28 cellular contexts compared by ENCODE assay signal in the genomic region with DNA sequence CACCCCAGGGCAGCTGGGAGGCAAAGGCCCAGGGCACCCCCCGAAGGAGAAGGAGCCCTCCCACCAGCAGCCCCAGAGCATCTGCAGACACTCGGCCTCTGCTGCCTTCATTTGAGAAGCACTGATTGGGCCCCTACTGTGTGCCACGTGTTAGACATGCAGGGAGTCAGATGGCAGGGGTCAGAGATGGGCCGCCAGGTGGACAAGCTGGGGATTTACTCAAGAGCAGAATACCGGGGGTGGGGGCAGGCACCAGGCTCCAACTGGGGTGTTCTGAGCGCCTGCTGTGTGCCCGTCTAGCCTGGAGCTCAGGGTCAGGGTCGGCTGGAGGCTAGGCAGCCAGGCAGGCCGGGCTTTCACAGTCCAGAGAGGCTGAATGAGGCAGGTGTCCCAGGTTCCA. TPM values are rescaled to one million over a fixed set of nuclear protein-coding genes. Genes with fewer than 3 reads are reported as not detected.
"Had no signal": no experiment of that assay in that cellular context is flagged by ENCODE, and none has a peak within 500 bp of the region (broad histone marks: within the 10 kb centered on the region; RNA-seq: fewer than 3 reads in every experiment).

No MANE protein-coding gene starts in this region.

- FAIRE-seq: bronchial epithelial cell, TTC549 had no signal

- ATAC-seq: activated CD8-positive, alpha-beta T cell treated with anti-CD3 and anti-CD28 coated beads for 36 hours; activated naive CD4-positive, alpha-beta T cell treated with anti-CD3 and anti-CD28 coated beads, Interleukin-2, amount 50 U/mL, for 72 hours; activated naive CD8-positive, alpha-beta T cell treated with anti-CD3 and anti-CD28 coated beads, Interleukin-2, amount 50 U/mL, for 24 hours; body of pancreas; Right ventricle myocardium inferior had no signal

- H3K4me1 Mint-ChIP-seq: activated naive CD8-positive, alpha-beta T cell treated with anti-CD3 and anti-CD28 coated beads, Interleukin-2, amount 50 U/mL, for 24 hours had no signal

- H3K9me3 ChIP-seq: ascending aorta, body of pancreas had no signal

- DNase-seq: activated CD8-positive, alpha-beta memory T cell treated with anti-CD3 and anti-CD28 coated beads, Interleukin-2, amount 50 U/mL, for 4 hours; activated CD8-positive, alpha-beta T cell treated with anti-CD3 and anti-CD28 coated beads for 36 hours; activated naive CD4-positive, alpha-beta T cell treated with Interleukin-2 at 50 U/mL for 16 hours; activated naive CD8-positive, alpha-beta T cell treated with anti-CD3 and anti-CD28 coated beads, Interleukin-2, amount 50 U/mL, for 24 hours; amniotic stem cell; body of pancreas; central memory CD4-positive, alpha-beta T cell; Kasumi-1; NCI-H1048; NCI-H146; NCI-H1930; NCI-H2171; NCI-H226; NCI-H526; NCI-H82; T1000 had no signal

- H3K4me3 Mint-ChIP-seq: activated CD8-positive, alpha-beta T cell treated with anti-CD3 and anti-CD28 coated beads for 36 hours; activated naive CD8-positive, alpha-beta T cell treated with anti-CD3 and anti-CD28 coated beads, Interleukin-2, amount 50 U/mL, for 24 hours; activated T-helper 1 cell treated with anti-CD3 and anti-CD28 coated beads, Interleukin-12 subunit alpha, Interleukin-12 subunit beta, Interleukin-2, Interleukin-4 antibody, amounts not matched to agents 30 ng/mL and 10 ng/mL and 1 ng/mL, durations not matched to agents 14 hours and 24 hours and 36 hours had no signal

- H3K4me1 ChIP-seq: ascending aorta, body of pancreas had no signal

- H3K4me3 ChIP-seq: ascending aorta, body of pancreas, SK-N-MC had no signal

- H3K36me3 Mint-ChIP-seq: activated naive CD4-positive, alpha-beta T cell treated with anti-CD3 and anti-CD28 coated beads, Interleukin-2, amount 50 U/mL, for 72 hours; T-cell had no signal

- H3K27me3 Mint-ChIP-seq: activated CD4-positive, alpha-beta T cell treated with anti-CD3 and anti-CD28 coated beads for 36 hours; activated CD8-positive, alpha-beta T cell treated with anti-CD3 and anti-CD28 coated beads for 36 hours; activated naive CD8-positive, alpha-beta T cell treated with anti-CD3 and anti-CD28 coated beads, Interleukin-2, amount 50 U/mL, for 24 hours; T-cell had no signal

- H3K27ac ChIP-seq: ascending aorta, body of pancreas, SK-N-MC had no signal

- H3K9me3 Mint-ChIP-seq: activated CD8-positive, alpha-beta T cell treated with anti-CD3 and anti-CD28 coated beads for 36 hours; activated naive CD4-positive, alpha-beta T cell treated with anti-CD3 and anti-CD28 coated beads, Interleukin-2, amount 50 U/mL, for 72 hours; activated naive CD8-positive, alpha-beta T cell treated with anti-CD3 and anti-CD28 coated beads, Interleukin-2, amount 50 U/mL, for 24 hours; activated T-helper 1 cell treated with anti-CD3 and anti-CD28 coated beads, Interleukin-12 subunit alpha, Interleukin-12 subunit beta, Interleukin-2, Interleukin-4 antibody, amounts not matched to agents 30 ng/mL and 10 ng/mL and 1 ng/mL, durations not matched to agents 14 hours and 24 hours and 36 hours; T-cell had no signal

- H3K27ac Mint-ChIP-seq: activated CD4-positive, alpha-beta T cell treated with anti-CD3 and anti-CD28 coated beads for 36 hours; activated CD8-positive, alpha-beta T cell treated with anti-CD3 and anti-CD28 coated beads for 36 hours; activated naive CD4-positive, alpha-beta T cell treated with anti-CD3 and anti-CD28 coated beads, Interleukin-2, amount 50 U/mL, for 72 hours; activated naive CD8-positive, alpha-beta T cell treated with anti-CD3 and anti-CD28 coated beads, Interleukin-2, amount 50 U/mL, for 24 hours; activated T-helper 1 cell treated with anti-CD3 and anti-CD28 coated beads, Interleukin-12 subunit alpha, Interleukin-12 subunit beta, Interleukin-2, Interleukin-4 antibody, amounts not matched to agents 30 ng/mL and 10 ng/mL and 1 ng/mL, durations not matched to agents 14 hours and 24 hours and 36 hours had no signal

- H3K36me3 ChIP-seq: ascending aorta had no signal

- H3K27me3 ChIP-seq: ascending aorta, body of pancreas had no signal

RNA-seq across cellular contexts. Expression of gene TPSG1, which starts 18.7 kb away (rescaled TPM):
- total RNA-seq: activated CD4-positive, alpha-beta T cell treated with anti-CD3 and anti-CD28 coated beads for 36 hours; activated CD8-positive, alpha-beta T cell treated with anti-CD3 and anti-CD28 coated beads for 36 hours; activated naive CD4-positive, alpha-beta T cell treated with anti-CD3 and anti-CD28 coated beads, Interleukin-2, amount 50 U/mL, for 72 hours; activated T-helper 1 cell treated with anti-CD3 and anti-CD28 coated beads, Interleukin-12 subunit alpha, Interleukin-12 subunit beta, Interleukin-2, Interleukin-4 antibody, amounts not matched to agents 30 ng/mL and 10 ng/mL and 1 ng/mL, durations not matched to agents 14 hours and 24 hours and 36 hours; ascending aorta; body of pancreas; bronchial epithelial cell; NCI-H460; OCI-LY7; T-cell had no signal

RNA-seq across cellular contexts. Expression of gene TPSB2, which starts 23.7 kb away (rescaled TPM):
- total RNA-seq: activated CD4-positive, alpha-beta T cell treated with anti-CD3 and anti-CD28 coated beads for 36 hours; activated CD8-positive, alpha-beta T cell treated with anti-CD3 and anti-CD28 coated beads for 36 hours; activated T-helper 1 cell treated with anti-CD3 and anti-CD28 coated beads, Interleukin-12 subunit alpha, Interleukin-12 subunit beta, Interleukin-2, Interleukin-4 antibody, amounts not matched to agents 30 ng/mL and 10 ng/mL and 1 ng/mL, durations not matched to agents 14 hours and 24 hours and 36 hours; ascending aorta; bronchial epithelial cell; NCI-H460; OCI-LY7; RPMI7951 had no signal

RNA-seq across cellular contexts. Expression of gene TPSAB1, which starts 34.2 kb away (rescaled TPM):
- total RNA-seq: activated CD4-positive, alpha-beta T cell treated with anti-CD3 and anti-CD28 coated beads for 36 hours; activated CD8-positive, alpha-beta T cell treated with anti-CD3 and anti-CD28 coated beads for 36 hours; activated T-helper 1 cell treated with anti-CD3 and anti-CD28 coated beads, Interleukin-12 subunit alpha, Interleukin-12 subunit beta, Interleukin-2, Interleukin-4 antibody, amounts not matched to agents 30 ng/mL and 10 ng/mL and 1 ng/mL, durations not matched to agents 14 hours and 24 hours and 36 hours; bronchial epithelial cell; NCI-H460; OCI-LY7 had no signal

RNA-seq across cellular contexts. Expression of gene TPSD1, which starts 49.5 kb away (rescaled TPM):
- total RNA-seq: activated CD4-positive, alpha-beta T cell treated with anti-CD3 and anti-CD28 coated beads for 36 hours; activated CD8-positive, alpha-beta T cell treated with anti-CD3 and anti-CD28 coated beads for 36 hours; activated naive CD4-positive, alpha-beta T cell treated with anti-CD3 and anti-CD28 coated beads, Interleukin-2, amount 50 U/mL, for 72 hours; activated T-helper 1 cell treated with anti-CD3 and anti-CD28 coated beads, Interleukin-12 subunit alpha, Interleukin-12 subunit beta, Interleukin-2, Interleukin-4 antibody, amounts not matched to agents 30 ng/mL and 10 ng/mL and 1 ng/mL, durations not matched to agents 14 hours and 24 hours and 36 hours; bronchial epithelial cell; NCI-H460; OCI-LY7; RPMI7951 had no signal

RNA-seq across cellular contexts. Expression of gene CACNA1H, which starts 53.4 kb away (rescaled TPM):
- total RNA-seq: bronchial epithelial cell, OCI-LY7, RPMI7951 had no signal
